In genomic region chr7:7569615-7570014, GRCh38 we compare ENCODE assay signal across 9 cellular contexts. TPM values are rescaled to one million over a fixed set of nuclear protein-coding genes. Genes with fewer than 3 reads are reported as not detected.
A peak's percentile ranks its signal among the peaks of the same experiment; 100 is the strongest.
DNase-seq lines count a peak whose midpoint lies in the region; ATAC-seq, FAIRE-seq and TF ChIP-seq lines count a peak whose summit lies in the region.
"Had no signal": no experiment of that assay in that cellular context is flagged by ENCODE, and none has a peak within 500 bp of the region (broad histone marks: within the 10 kb centered on the region; RNA-seq: fewer than 3 reads in every experiment).

No MANE protein-coding gene starts in this region.

- H3K4me2 ChIP-seq in mesendoderm (ENCODE audit: low read length) = no peak overlapping the region

- H3K79me1 ChIP-seq in mesendoderm (ENCODE audit: low read length) = peaks cover 14% of the 10 kb centered on the region

- no peak overlapping the region for H4K5ac ChIP-seq in mesendoderm (ENCODE audit: low read length)

- no peak overlapping the region for H2AK5ac ChIP-seq in mesendoderm (ENCODE audit: low read length)

- H3K9me3 ChIP-seq in aorta (ENCODE audit: control insufficient read depth, low read length) = no peaks in the 10 kb centered on the region

- no peak overlapping the region for H3K4ac ChIP-seq in mesendoderm (ENCODE audit: low read depth, low read length)

- FAIRE-seq in H54 (lab: Jason Lieb, UNC) = no peak

- peaks cover 67% of the 10 kb centered on the region for H3K36me3 Mint-ChIP-seq in activated T-cell treated with anti-CD3 and anti-CD28 coated beads, Interleukin-2, amount 50 U/mL, for 24 hours (ENCODE audit: low read depth)

- H3K27me3 ChIP-seq in aorta (ENCODE audit: control insufficient read depth in 1 of 2, insufficient read depth in 2 of 2, low read length in 1 of 2) (no peaks in the 10 kb centered on the region), mesendoderm (ENCODE audit: insufficient read depth, low read length, poor library complexity) (no peaks in the 10 kb centered on the region)

- no peak overlapping the region for H3K23ac ChIP-seq in mesendoderm (ENCODE audit: low read length)

- peak; percentile 21 for ATAC-seq in HG03139 (IDR thresholded peaks at IDR 0.05; ENCODE audit: unreplicated experiment)
- ATAC-seq in stimulated activated naive CD8-positive, alpha-beta T cell treated with anti-CD3 and anti-CD28 coated beads, Interleukin-15, amount 100 ng/mL, for 72 hours = no peak
- ATAC-seq in aorta (ENCODE audit: low FRiP score) = no peak

- no peak for DNase-seq in activated T-cell treated with anti-CD3 and anti-CD28 coated beads, Interleukin-2, amount 50 U/mL, for 24 hours
- DNase-seq in activated T-cell treated with anti-CD3 and anti-CD28 coated beads for 4 hours (no peak), caudate nucleus (lab: John Stamatoyannopoulos, UW) (no peak), aorta (no peak), mesendoderm (no peak), H54 (ENCODE audit: insufficient read length, low spot score) (no peak)
- DNase-seq in stimulated activated naive CD8-positive, alpha-beta T cell treated with anti-CD3 and anti-CD28 coated beads, Interleukin-15, amount 100 ng/mL, for 72 hours = no peak
- DNase-seq: activated gamma-delta T cell treated with Interleukin-2 at 50 U/mL for 16 hours had no signal

- H3K27ac Mint-ChIP-seq in activated T-cell treated with anti-CD3 and anti-CD28 coated beads, Interleukin-2, amount 50 U/mL, for 24 hours = peak overlapping the region; percentile 71
- peak overlapping the region; percentile 92 to 94 for H3K27ac Mint-ChIP-seq in stimulated activated naive CD8-positive, alpha-beta T cell treated with anti-CD3 and anti-CD28 coated beads, Interleukin-15, amount 100 ng/mL, for 72 hours

- H3K36me3 ChIP-seq in aorta (ENCODE audit: control insufficient read depth in 1 of 2, insufficient read depth in 2 of 2, low read length in 1 of 2) (no peaks in the 10 kb centered on the region), mesendoderm (ENCODE audit: control insufficient read depth, insufficient read depth, low read length) (no peaks in the 10 kb centered on the region)

- H2BK120ac ChIP-seq in mesendoderm (ENCODE audit: low read depth, low read length) = no peak overlapping the region

- H3K18ac ChIP-seq in mesendoderm (ENCODE audit: low read length) = no peak overlapping the region

- no peak overlapping the region for H3K4me3 ChIP-seq in aorta (ENCODE audit: low read length in 2 of 2)
- H3K4me3 ChIP-seq in mesendoderm (ENCODE audit: low read length) = no peak overlapping the region

- peak overlapping the region; percentile 9 for H3K27ac ChIP-seq in caudate nucleus (ENCODE audit: low read depth, low read length)
- no peak overlapping the region for H3K27ac ChIP-seq in aorta (ENCODE audit: low read depth in 1 of 2, low read length in 2 of 2)
- H3K27ac ChIP-seq in mesendoderm (ENCODE audit: low read depth, low read length) = no peak overlapping the region

- H3K56ac ChIP-seq in mesendoderm (ENCODE audit: low read length) = no peak overlapping the region

- H3K4me3 Mint-ChIP-seq in activated T-cell treated with anti-CD3 and anti-CD28 coated beads, Interleukin-2, amount 50 U/mL, for 24 hours = no peak overlapping the region
- peak overlapping the region in 1 of 2 donors; percentile 91 for H3K4me3 Mint-ChIP-seq in stimulated activated naive CD8-positive, alpha-beta T cell treated with anti-CD3 and anti-CD28 coated beads, Interleukin-15, amount 100 ng/mL, for 72 hours

- no peak for TF ChIP-seq POLR2A in H54 (IDR thresholded peaks at IDR 0.05; ENCODE audit: low read depth, low read length)

- no peak overlapping the region for H2BK5ac ChIP-seq in mesendoderm (ENCODE audit: low read length)

- no peaks in the 10 kb centered on the region for H3K9me3 Mint-ChIP-seq in activated T-cell treated with anti-CD3 and anti-CD28 coated beads, Interleukin-2, amount 50 U/mL, for 24 hours
- no peaks in the 10 kb centered on the region for H3K9me3 Mint-ChIP-seq in stimulated activated naive CD8-positive, alpha-beta T cell treated with anti-CD3 and anti-CD28 coated beads, Interleukin-15, amount 100 ng/mL, for 72 hours

- no peak overlapping the region for H4K8ac ChIP-seq in mesendoderm (ENCODE audit: low read depth, low read length)

- 92 to 95% methylated on average over 3 of the region's 3 CpGs for WGBS in aorta, 2 donors
- WGBS in mesendoderm (ENCODE audit: extremely low coverage, insufficient coverage, low lambda C conversion rate) = no CpG with 5 or more reads among the region's 3 CpGs

- peaks cover 53% of the 10 kb centered on the region for H3K4me1 Mint-ChIP-seq in activated T-cell treated with anti-CD3 and anti-CD28 coated beads, Interleukin-2, amount 50 U/mL, for 24 hours (ENCODE audit: low read depth)
- peaks cover 41% of the 10 kb centered on the region for H3K4me1 Mint-ChIP-seq in stimulated activated naive CD8-positive, alpha-beta T cell treated with anti-CD3 and anti-CD28 coated beads, Interleukin-15, amount 100 ng/mL, for 72 hours

- no peak overlapping the region for H3K9ac ChIP-seq in mesendoderm (ENCODE audit: low read length)

- intact Hi-C loops in aorta (cut with DNase I) = no loop called here

- H3K4me1 ChIP-seq in aorta (ENCODE audit: control insufficient read depth in 1 of 2, insufficient read depth in 2 of 2, low read length in 2 of 2) (no peaks in the 10 kb centered on the region), mesendoderm (ENCODE audit: control insufficient read depth, low read depth, low read length) (peaks cover 4% of the 10 kb centered on the region)

- no peak overlapping the region for H2BK15ac ChIP-seq in mesendoderm (replicated peaks; ENCODE audit: low read depth)

- H3K79me2 ChIP-seq in mesendoderm (ENCODE audit: control insufficient read depth, insufficient read depth, low read length) = peaks cover 35% of the 10 kb centered on the region

- H3K27me3 Mint-ChIP-seq in activated T-cell treated with anti-CD3 and anti-CD28 coated beads, Interleukin-2, amount 50 U/mL, for 24 hours = no peaks in the 10 kb centered on the region
- H3K27me3 Mint-ChIP-seq in stimulated activated naive CD8-positive, alpha-beta T cell treated with anti-CD3 and anti-CD28 coated beads, Interleukin-15, amount 100 ng/mL, for 72 hours = no peaks in the 10 kb centered on the region

RNA-seq across cellular contexts. Expression of gene MIOS, which starts 2.9 kb away (rescaled TPM):
- 10 to 100 TPM; 22.8 to 23.2 TPM for total RNA-seq in aorta
- polyA plus RNA-seq in aorta = 10 to 100 TPM in 1 of 2 donors, 1 to 10 TPM in 1; 6.3 to 16.2 TPM
- 21.1 TPM for polyA plus RNA-seq in mesendoderm (2013, experiment 1 of 2)
- 21.5 TPM for polyA plus RNA-seq in mesendoderm (2013, experiment 2 of 2)

RNA-seq across cellular contexts. Expression of gene COL28A1, which starts 33.9 kb away (rescaled TPM):
- 1 to 10 TPM; 1.6 to 3.2 TPM for total RNA-seq in aorta
- under 1 TPM; 0.26 to 0.63 TPM for polyA plus RNA-seq in aorta
- polyA plus RNA-seq in mesendoderm (2013, experiment 1 of 2) = 0.15 TPM
- polyA plus RNA-seq in mesendoderm (2013, experiment 2 of 2) = 0.21 TPM
